In the genomic region with DNA sequence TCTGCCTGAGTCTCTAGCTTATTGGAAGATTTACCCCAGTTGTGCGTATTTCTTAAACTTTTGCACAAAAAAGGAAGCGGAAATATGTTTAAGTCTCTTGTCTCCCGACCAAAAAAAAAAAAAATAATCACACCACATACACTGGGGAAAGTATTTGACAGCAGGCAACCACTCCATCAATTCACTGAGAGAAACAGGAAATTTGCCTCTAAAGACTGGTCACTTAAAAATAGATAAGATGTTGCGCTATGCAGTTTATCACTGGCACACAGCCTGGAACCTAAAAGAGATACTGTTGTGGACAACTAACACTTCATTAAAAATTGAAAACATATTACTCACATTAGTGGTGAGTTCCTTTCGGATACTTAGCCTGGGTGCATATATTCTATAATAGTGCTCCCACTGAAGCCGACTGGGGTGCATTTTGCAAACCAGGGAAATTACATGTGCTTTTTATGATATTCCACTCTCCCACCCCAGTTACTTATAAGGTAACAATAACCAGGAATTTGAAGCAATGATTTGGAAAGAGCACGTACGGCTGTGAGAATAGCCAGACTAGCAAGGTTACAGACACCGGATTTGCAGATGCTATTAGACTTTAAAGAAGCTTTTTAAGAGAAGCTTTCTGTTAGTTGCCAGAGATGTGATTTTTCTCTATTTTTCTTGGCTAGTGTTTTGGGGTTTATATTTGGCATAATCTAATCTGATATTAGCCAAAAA, we compare ENCODE assay signal across 2 cellular contexts.
TF ChIP-seq lines count a peak whose summit lies in the region.

No MANE protein-coding gene starts in this region.

TF ChIP-seq in HepG2, 621 proteins besides CTCF, POLR2A, EP300 and RAD21:
- TF ChIP-seq, protein P1, sequence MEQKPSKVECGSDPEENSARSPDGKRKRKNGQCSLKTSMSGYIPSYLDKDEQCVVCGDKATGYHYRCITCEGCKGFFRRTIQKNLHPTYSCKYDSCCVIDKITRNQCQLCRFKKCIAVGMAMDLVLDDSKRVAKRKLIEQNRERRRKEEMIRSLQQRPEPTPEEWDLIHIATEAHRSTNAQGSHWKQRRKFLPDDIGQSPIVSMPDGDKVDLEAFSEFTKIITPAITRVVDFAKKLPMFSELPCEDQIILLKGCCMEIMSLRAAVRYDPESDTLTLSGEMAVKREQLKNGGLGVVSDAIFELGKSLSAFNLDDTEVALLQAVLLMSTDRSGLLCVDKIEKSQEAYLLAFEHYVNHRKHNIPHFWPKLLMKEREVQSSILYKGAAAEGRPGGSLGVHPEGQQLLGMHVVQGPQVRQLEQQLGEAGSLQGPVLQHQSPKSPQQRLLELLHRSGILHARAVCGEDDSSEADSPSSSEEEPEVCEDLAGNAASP (CRISPR knock-in tag; IDR thresholded peaks at IDR 0.05; ENCODE audit: borderline replicate concordance), result no peak
- TF ChIP-seq ZBTB26 (CRISPR knock-in tag; IDR thresholded peaks at IDR 0.05; ENCODE audit: borderline replicate concordance), result no peak
- TF ChIP-seq SATB2 (CRISPR knock-in tag; IDR thresholded peaks at IDR 0.05), result no peak
- no peak for TF ChIP-seq SMC3 (IDR thresholded peaks at IDR 0.05; ENCODE audit: low read length)
- no peak for TF ChIP-seq HDAC6 (IDR thresholded peaks at IDR 0.05; ENCODE audit: low read depth, low read length)
- no peak for TF ChIP-seq IKZF1 (IDR thresholded peaks at IDR 0.05)
- TF ChIP-seq FOXA3 (CRISPR knock-in tag; IDR thresholded peaks at IDR 0.05), result no peak
- TF ChIP-seq CHD4 (IDR thresholded peaks at IDR 0.05; ENCODE audit: borderline replicate concordance, low read length), result no peak
- TF ChIP-seq ZZZ3 (CRISPR knock-in tag; IDR thresholded peaks at IDR 0.05; ENCODE audit: borderline replicate concordance), result no peak
- TF ChIP-seq SETDB1 (CRISPR knock-in tag; IDR thresholded peaks at IDR 0.05; ENCODE audit: borderline replicate concordance), result no peak
- TF ChIP-seq SIX1 (CRISPR knock-in tag; IDR thresholded peaks at IDR 0.05; ENCODE audit: borderline replicate concordance), result no peak
- no peak for TF ChIP-seq PHF21A (CRISPR knock-in tag; IDR thresholded peaks at IDR 0.05)

TF ChIP-seq in K562, 482 proteins besides CTCF, POLR2A, EP300 and RAD21:
- TF ChIP-seq CBFA2T3 (IDR thresholded peaks at IDR 0.05), result peak; percentile 26; the same call in 1 of the 2 replicates
- TF ChIP-seq MEIS2 (IDR thresholded peaks at IDR 0.05; ENCODE audit: partially characterized antibody), result peak; percentile 29
- no peak for TF ChIP-seq KDM5B (IDR thresholded peaks at IDR 0.05; ENCODE audit: insufficient replicate concordance, low read depth, low read length)
- peak; percentile 29; the same call in 1 of the 2 replicates for TF ChIP-seq TEAD4 (IDR thresholded peaks at IDR 0.05; ENCODE audit: low read length)
- TF ChIP-seq TEAD4 (CRISPR knock-in tag; IDR thresholded peaks at IDR 0.05; ENCODE audit: borderline replicate concordance), result no peak
- 0 out of 2 replicates have a peak, but pooled peaks have one; percentile 27 for TF ChIP-seq ARID1B (IDR thresholded peaks at IDR 0.05)
- no peak for TF ChIP-seq PBX2 (CRISPR knock-in tag; IDR thresholded peaks at IDR 0.05; ENCODE audit: low read depth)
- TF ChIP-seq PBX2 (tag; conservative IDR thresholded peaks at IDR 0.05; ENCODE audit: low read depth), result peak; percentile 37; the same call in 1 of the 2 replicates
- TF ChIP-seq POU5F1 (IDR thresholded peaks at IDR 0.05; ENCODE audit: borderline replicate concordance, low read depth, low read length, partially characterized antibody), result no peak
